Comparison of ENCODE assay signal across 8 cellular contexts in the genomic region with DNA sequence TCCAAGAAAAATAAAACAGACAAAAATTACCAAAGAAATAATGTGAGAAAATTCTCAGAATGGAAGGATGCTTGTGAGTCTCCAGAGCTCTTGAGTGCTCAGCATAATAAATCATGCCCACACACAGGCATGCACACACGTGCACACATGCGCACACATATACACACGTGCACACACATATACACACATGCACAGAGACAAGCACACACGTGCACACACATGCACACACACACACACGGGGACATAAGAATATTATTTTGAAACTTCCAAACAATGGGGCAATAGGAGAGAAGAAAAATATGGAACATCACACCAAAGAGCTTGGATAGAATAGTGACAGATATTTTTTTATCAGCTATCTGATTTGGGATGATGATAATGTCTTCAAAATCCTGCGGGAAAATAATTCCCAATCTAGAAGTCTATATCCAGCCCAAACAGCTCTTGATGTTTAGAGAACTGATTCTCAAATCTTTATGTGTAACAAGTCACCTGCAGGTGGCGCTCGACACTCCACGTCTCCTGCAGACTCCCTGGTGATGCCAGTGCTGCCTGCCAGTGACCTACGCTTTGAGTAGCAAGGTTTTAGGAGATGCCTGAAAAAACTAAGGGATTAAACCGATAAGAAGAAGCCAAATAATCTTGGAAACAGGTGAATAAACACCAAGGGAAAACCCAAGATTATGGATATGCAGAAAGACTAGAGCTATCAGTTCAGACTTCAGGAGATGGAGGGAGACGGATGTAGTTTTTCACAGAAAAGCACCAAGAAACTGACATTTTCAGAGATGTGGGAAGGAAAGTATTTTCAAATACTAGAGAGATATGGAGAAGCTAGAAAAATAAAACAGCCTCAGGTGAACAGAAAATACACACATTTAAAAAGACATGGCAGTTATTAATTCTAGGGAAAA.
A peak's percentile ranks its signal among the peaks of the same experiment; 100 is the strongest.
DNase-seq lines count a peak whose midpoint lies in the region; ATAC-seq and TF ChIP-seq lines count a peak whose summit lies in the region.

No MANE protein-coding gene starts in this region.

- H3K9me2 ChIP-seq in Karpas-422 (replicated peaks; ENCODE audit: insufficient read depth, low read length), result no peaks in the 10 kb centered on the region

- ATAC-seq in GM21360 (IDR thresholded peaks at IDR 0.05; ENCODE audit: unreplicated experiment) (peak; percentile 75), gastrocnemius medialis (no peak)
- peak; percentile 39 to 68 for ATAC-seq in activated naive CD4-positive, alpha-beta T cell treated with anti-CD3 and anti-CD28 coated beads, Interleukin-2, amount 50 U/mL, for 72 hours

- peak; percentile 39 to 70 for TF ChIP-seq CTCF in right atrium auricular region (IDR thresholded peaks at IDR 0.05)
- peak in 3 of 5 experiments; percentile 14 to 50 (median 42) for TF ChIP-seq CTCF in gastrocnemius medialis (IDR thresholded peaks at IDR 0.05 in 4 of 5, conservative IDR thresholded peaks at IDR 0.05 in 1 of 5)
- peak in 2 of 6 experiments; percentile 9 to 37 for TF ChIP-seq CTCF in esophagus squamous epithelium (IDR thresholded peaks at IDR 0.05)

- 33 to 41% methylated on average over 12 of the region's 12 CpGs for WGBS in esophagus squamous epithelium, 2 donors

- H3K27ac ChIP-seq in Karpas-422 (ENCODE audit: low read length) (no peak overlapping the region), SJSA1 (no peak overlapping the region), right atrium auricular region (no peak overlapping the region), gastrocnemius medialis (no peak overlapping the region), esophagus squamous epithelium (no peak overlapping the region)

- intact Hi-C loops in gastrocnemius medialis (cut with DNase I; ENCODE audit: low total_unique reads), result no loop called here
- intact Hi-C loops in esophagus squamous epithelium (cut with DNase I), result no loop called here

- no peak overlapping the region for H3K27ac Mint-ChIP-seq in activated naive CD4-positive, alpha-beta T cell treated with anti-CD3 and anti-CD28 coated beads, Interleukin-2, amount 50 U/mL, for 72 hours

- H3K9me3 ChIP-seq in Karpas-422 (ENCODE audit: low read length) (no peaks in the 10 kb centered on the region), SJSA1 (replicated peaks) (no peaks in the 10 kb centered on the region), right atrium auricular region (no peaks in the 10 kb centered on the region), gastrocnemius medialis (no peaks in the 10 kb centered on the region), esophagus squamous epithelium (peaks cover 0 to 8% (median 0%) of the 10 kb centered on the region in 3 donors)

- no peak for TF ChIP-seq POLR2A in gastrocnemius medialis (IDR thresholded peaks at IDR 0.05)
- no peak for TF ChIP-seq POLR2A in esophagus squamous epithelium (IDR thresholded peaks at IDR 0.05)

- H2AFZ ChIP-seq in Karpas-422 (ENCODE audit: low read length), result no peak overlapping the region

- H3K4me1 ChIP-seq in Karpas-422 (ENCODE audit: low read length) (no peaks in the 10 kb centered on the region), SJSA1 (replicated peaks) (no peaks in the 10 kb centered on the region), right atrium auricular region (no peaks in the 10 kb centered on the region), gastrocnemius medialis (no peaks in the 10 kb centered on the region), esophagus squamous epithelium (no peaks in the 10 kb centered on the region)

- no peak overlapping the region for H3K4me2 ChIP-seq in Karpas-422 (ENCODE audit: low read depth, low read length, poor library complexity, severe bottlenecking)

- H3K79me2 ChIP-seq in Karpas-422 (ENCODE audit: low read length), result no peaks in the 10 kb centered on the region

- DNase-seq in CMK (ENCODE audit: low read depth) (peak; percentile 26), Karpas-422 (peak; percentile 73), SJSA1 (ENCODE audit: low read depth in 1 of 2, low spot score in 2 of 2) (peak; percentile 2 to 56), right atrium auricular region (ENCODE audit: low spot score) (peak; percentile 64), gastrocnemius medialis (no peak), esophagus squamous epithelium (lab: John Stamatoyannopoulos, UW) (no peak)
- DNase-seq in activated naive CD4-positive, alpha-beta T cell treated with anti-CD3 and anti-CD28 coated beads, Interleukin-2, amount 50 U/mL, for 72 hours (ENCODE audit: low spot score in 2 of 2), result peak in 1 of 2 donors; percentile 79

- H3K36me3 Mint-ChIP-seq in activated naive CD4-positive, alpha-beta T cell treated with anti-CD3 and anti-CD28 coated beads, Interleukin-2, amount 50 U/mL, for 72 hours, result no peaks in the 10 kb centered on the region

- in situ Hi-C loops in gastrocnemius medialis (cut with MboI; ENCODE audit: low sequenced_read_pairs in 4 of 4), result no loop called here

- H3K9me3 Mint-ChIP-seq in activated naive CD4-positive, alpha-beta T cell treated with anti-CD3 and anti-CD28 coated beads, Interleukin-2, amount 50 U/mL, for 72 hours, result no peaks in the 10 kb centered on the region

- H3K4me3 ChIP-seq in Karpas-422 (ENCODE audit: low read length), result no peak overlapping the region
- H3K4me3 ChIP-seq in SJSA1, result no peak overlapping the region
- no peak overlapping the region for H3K4me3 ChIP-seq in right atrium auricular region
- H3K4me3 ChIP-seq in gastrocnemius medialis, result no peak overlapping the region
- no peak overlapping the region for H3K4me3 ChIP-seq in esophagus squamous epithelium

- H4K20me1 ChIP-seq in Karpas-422 (ENCODE audit: insufficient read depth, low read depth, low read length), result no peaks in the 10 kb centered on the region

- H3K9ac ChIP-seq in Karpas-422 (ENCODE audit: low read length), result no peak overlapping the region

- H3K36me3 ChIP-seq in Karpas-422 (ENCODE audit: insufficient read depth, low read length) (no peaks in the 10 kb centered on the region), SJSA1 (no peaks in the 10 kb centered on the region), right atrium auricular region (no peaks in the 10 kb centered on the region), gastrocnemius medialis (no peaks in the 10 kb centered on the region), esophagus squamous epithelium (no peaks in the 10 kb centered on the region)

- H3K27me3 ChIP-seq in Karpas-422 (ENCODE audit: low read length) (no peaks in the 10 kb centered on the region), SJSA1 (replicated peaks) (no peaks in the 10 kb centered on the region), right atrium auricular region (no peaks in the 10 kb centered on the region), gastrocnemius medialis (no peaks in the 10 kb centered on the region), esophagus squamous epithelium (no peaks in the 10 kb centered on the region)

Comparison
In these comparisons a context has a peak if more than half of its experiments do, and no peak if none do; other contexts are left out.
1. DNase-seq: peak in CMK (single experiment), Karpas-422 (single experiment), SJSA1 (2 of 2) and right atrium auricular region (single experiment); none in gastrocnemius medialis (0 of 2) and esophagus squamous epithelium (single experiment).
2. ATAC-seq: peak in GM21360 (single experiment) and activated naive CD4-positive, alpha-beta T cell treated with anti-CD3 and anti-CD28 coated beads, Interleukin-2, amount 50 U/mL, for 72 hours (2 of 2); none in gastrocnemius medialis (0 of 2).